ENCODE assay signal across 9 cellular contexts in the genomic region with DNA sequence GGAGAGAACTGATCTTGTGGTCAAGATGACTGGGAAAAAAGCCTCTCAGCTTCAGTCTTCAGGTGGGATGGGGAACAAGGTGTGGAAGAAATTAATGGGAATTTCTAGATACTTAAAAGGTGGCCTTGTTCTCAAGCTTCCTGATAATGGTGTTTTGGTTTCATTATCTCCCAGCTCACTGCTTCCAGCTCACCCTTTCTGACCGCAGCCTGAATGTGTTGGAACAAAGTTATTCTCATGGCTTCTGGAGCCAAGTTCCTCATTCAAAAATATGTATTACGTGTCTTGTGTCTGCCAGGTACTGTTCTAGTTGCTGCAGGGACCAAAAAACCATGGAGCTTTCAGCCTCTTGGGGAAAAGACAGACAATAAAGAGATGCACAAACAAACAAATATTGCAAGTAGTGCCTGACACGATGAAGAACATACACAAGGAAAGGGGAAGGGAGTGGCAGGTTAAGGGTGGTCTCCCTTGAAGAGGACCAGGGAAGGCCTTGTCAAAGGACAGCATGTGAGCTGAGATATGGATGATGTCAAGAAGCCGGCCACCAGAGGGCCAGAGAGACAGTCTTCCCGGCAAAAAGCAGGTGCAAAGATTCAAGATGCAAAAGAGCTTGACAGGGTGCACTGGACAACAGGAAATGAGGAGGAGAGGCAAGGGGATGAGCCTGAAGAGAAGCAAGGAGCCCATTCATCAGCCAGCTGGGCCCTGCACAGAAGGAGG. TPM values are rescaled to one million over a fixed set of nuclear protein-coding genes. Genes with fewer than 3 reads are reported as not detected.
DNase-seq lines count a peak whose midpoint lies in the region; ATAC-seq and TF ChIP-seq lines count a peak whose summit lies in the region.
"Had no signal": no experiment of that assay in that cellular context is flagged by ENCODE, and none has a peak within 500 bp of the region (broad histone marks: within the 10 kb centered on the region; RNA-seq: fewer than 3 reads in every experiment).

No MANE protein-coding gene starts in this region.

- no peak for ATAC-seq in GM21723 (IDR thresholded peaks at IDR 0.05; ENCODE audit: unreplicated experiment)

- H3F3A ChIP-seq in MM.1S (ENCODE audit: insufficient read depth, low read length): no peaks in the 10 kb centered on the region

- no peaks in the 10 kb centered on the region for H3K36me3 ChIP-seq in MM.1S (replicated peaks; ENCODE audit: insufficient read depth, low read length)
- no peaks in the 10 kb centered on the region for H3K36me3 ChIP-seq in mammary epithelial cell (ENCODE audit: insufficient read depth, low read length)
- H3K36me3 ChIP-seq in parathyroid adenoma (ENCODE audit: control insufficient read depth, insufficient read depth, low read length): no peaks in the 10 kb centered on the region
- H3K36me3 ChIP-seq: lower lobe of right lung had no signal

- H3K27ac ChIP-seq in MM.1S (ENCODE audit: low read length) (no peak overlapping the region), mammary epithelial cell (ENCODE audit: insufficient read depth, low read depth, low read length) (peak overlapping the region; percentile 92), parathyroid adenoma (no peak overlapping the region)
- H3K27ac ChIP-seq: lower lobe of right lung had no signal

- TSS peak; percentile 58 for BruUV-seq in mammary epithelial cell (replicated peaks; lab: Mats Ljungman, UMichigan)

- H3K9ac ChIP-seq in MM.1S (ENCODE audit: low read length): no peak overlapping the region
- H3K9ac ChIP-seq in mammary epithelial cell (ENCODE audit: insufficient read depth, low read length): peak overlapping the region; percentile 82
- H3K9ac ChIP-seq in parathyroid adenoma: no peak overlapping the region

- DNase-seq in GM03348 (ENCODE audit: low spot score) (peak; percentile 18), MM.1S (peak; percentile 43), mammary epithelial cell (peak; percentile 89), inferior parietal cortex (ENCODE audit: extremely low spot score) (no peak), GM13977 (ENCODE audit: low spot score) (no peak), hepatic stellate cell (ENCODE audit: low spot score) (no peak)
- DNase-seq: lower lobe of right lung had no signal

- CTCF ChIA-PET in mammary epithelial cell (lab: Charles Lee; ENCODE audit: low non-redundant PET): interaction anchor here (0.5 to 0.7 kb wide), 3 partner anchors 121 to 299 kb away, joined by 3 to 9 read pairs (median 3); no protein-coding TSS in a partner anchor

- WGBS in mammary epithelial cell (ENCODE audit: low coverage, missing lambda C conversion rate): 14% methylated on average over 5 of the region's 5 CpGs

- peak overlapping the region; percentile 49; the same call in 1 of the 2 replicates for H2AFZ ChIP-seq in MM.1S (ENCODE audit: low read length)
- H2AFZ ChIP-seq in mammary epithelial cell (ENCODE audit: low read depth, low read length): peak overlapping the region; percentile 84
- no peak overlapping the region for H2AFZ ChIP-seq in parathyroid adenoma

- in situ Hi-C loops in mammary epithelial cell (cut with MboI; ENCODE audit: low sequenced_read_pairs in 2 of 2) (no loop called here), GM13977 (cut with MboI; ENCODE audit: low pct_unique_long_range_greater_than_20kb, low sequenced_read_pairs, unreplicated experiment) (no loop called here)

- no peaks in the 10 kb centered on the region for H3K9me2 ChIP-seq in MM.1S (replicated peaks; ENCODE audit: insufficient read depth, low read length)

- no peaks in the 10 kb centered on the region for H3K27me3 ChIP-seq in MM.1S (replicated peaks; ENCODE audit: insufficient read depth, low read length)
- H3K27me3 ChIP-seq in mammary epithelial cell (ENCODE audit: insufficient read depth, low read length): no peaks in the 10 kb centered on the region
- H3K27me3 ChIP-seq in parathyroid adenoma (ENCODE audit: control insufficient read depth, insufficient read depth, low read length): no peaks in the 10 kb centered on the region

- H4K20me1 ChIP-seq in MM.1S (ENCODE audit: insufficient read depth, low read length) (no peaks in the 10 kb centered on the region), mammary epithelial cell (ENCODE audit: insufficient read depth, low read length) (no peaks in the 10 kb centered on the region)

- intact Hi-C loops in mammary epithelial cell (cut with micrococcal nuclease): loop anchor here (1.0 kb wide), 3 partner anchors 36 to 89 kb away; partner anchors contain the start of gene ARRDC4

- H3K4me1 ChIP-seq in MM.1S (ENCODE audit: low read length) (no peaks in the 10 kb centered on the region), mammary epithelial cell (ENCODE audit: insufficient read depth, low read length) (peaks cover 48% of the 10 kb centered on the region), parathyroid adenoma (no peaks in the 10 kb centered on the region)
- H3K4me1 ChIP-seq: lower lobe of right lung had no signal

- H3K4me2 ChIP-seq in MM.1S (ENCODE audit: low read depth, low read length) (peak overlapping the region; percentile 33; the same call in 1 of the 2 replicates), mammary epithelial cell (ENCODE audit: insufficient read depth, low read depth, low read length) (peak overlapping the region; percentile 82), parathyroid adenoma (ENCODE audit: low read length) (no peak overlapping the region)

- H3K4me3 ChIP-seq in MM.1S (ENCODE audit: low read length) (no peak overlapping the region), mammary epithelial cell (replicated peaks in 1 of 3; ENCODE audit: insufficient read depth in 1 of 3, low read depth in 2 of 3, low read length in 3 of 3) (peak overlapping the region; percentile 26 to 41 (median 30)), parathyroid adenoma (ENCODE audit: low read depth, low read length) (no peak overlapping the region)
- H3K4me3 ChIP-seq: lower lobe of right lung had no signal

- dilution Hi-C loops in mammary epithelial cell (cut with HindIII; ENCODE audit: low sequenced_read_pairs): no loop called here

- no peaks in the 10 kb centered on the region for H3K9me3 ChIP-seq in MM.1S (replicated peaks; ENCODE audit: insufficient read depth, low read length)
- H3K9me3 ChIP-seq in mammary epithelial cell (replicated peaks; ENCODE audit: insufficient read depth, low read length): no peaks in the 10 kb centered on the region
- no peaks in the 10 kb centered on the region for H3K9me3 ChIP-seq in parathyroid adenoma (ENCODE audit: control insufficient read depth, low read length)
- H3K9me3 ChIP-seq: lower lobe of right lung had no signal

- H3K79me2 ChIP-seq in MM.1S (ENCODE audit: low read length) (no peaks in the 10 kb centered on the region), mammary epithelial cell (ENCODE audit: insufficient read depth, low read length) (no peaks in the 10 kb centered on the region), parathyroid adenoma (no peaks in the 10 kb centered on the region)

- TF ChIP-seq CTCF in MM.1S (IDR thresholded peaks at IDR 0.05; ENCODE audit: low read length) (peak; percentile 40), mammary epithelial cell (conservative IDR thresholded peaks at IDR 0.05 in 1 of 2, IDR thresholded peaks at IDR 0.05 in 1 of 2; ENCODE audit: extremely low read depth in 1 of 2, insufficient read depth in 1 of 2, low read depth in 1 of 2, low read length in 2 of 2) (peak; percentile 47 to 48), parathyroid adenoma (IDR thresholded peaks at IDR 0.05) (peak; percentile 12), GM13977 (IDR thresholded peaks at IDR 0.05; ENCODE audit: extremely low read depth, insufficient read depth, missing control alignments) (no peak)

RNA-seq across cellular contexts. Expression of gene ARRDC4, which starts 35.5 kb away (rescaled TPM):
- 10 to 100 TPM; 18.3 to 61.5 TPM for total RNA-seq in mammary epithelial cell
- polyA plus RNA-seq in mammary epithelial cell: 8.9 TPM
- polyA minus RNA-seq in mammary epithelial cell: 8.0 TPM

Comparison
In these comparisons a context has a peak if more than half of its experiments do, and no peak if none do; other contexts are left out.
1. DNase-seq: peak in GM03348 (single experiment), MM.1S (single experiment) and mammary epithelial cell (single experiment); none in inferior parietal cortex (single experiment), GM13977 (single experiment) and hepatic stellate cell (single experiment).
2. H3K4me3 ChIP-seq: peak in mammary epithelial cell (3 of 3); none in MM.1S (single experiment) and parathyroid adenoma (single experiment).